1 cellular context compared by ENCODE assay signal in the genomic region with DNA sequence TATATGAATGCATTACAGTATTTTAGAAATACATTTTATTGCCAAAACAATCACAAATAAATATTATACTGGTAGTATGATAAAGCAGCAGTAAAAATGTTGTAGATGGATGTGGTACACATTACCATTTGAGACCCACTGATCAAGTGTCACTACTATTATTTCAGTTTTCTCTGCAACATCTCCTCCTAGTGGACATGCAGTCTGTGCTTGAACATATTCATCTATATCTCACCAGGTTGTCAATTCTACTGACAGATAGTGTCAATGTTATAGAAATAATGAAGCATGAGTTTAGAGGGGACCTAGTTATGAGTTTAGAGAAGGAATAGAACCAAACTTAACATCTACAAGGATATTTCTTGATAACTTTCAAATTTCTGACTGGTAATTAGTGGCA.
TF ChIP-seq lines count a peak whose summit lies in the region.

No MANE protein-coding gene starts in this region.

TF ChIP-seq in SK-N-SH treated with all-trans-retinoic acid at 6 μM for 48 hours, 23 proteins besides CTCF, POLR2A, EP300 and RAD21 (continued from another document):
- TF ChIP-seq, protein P1, sequence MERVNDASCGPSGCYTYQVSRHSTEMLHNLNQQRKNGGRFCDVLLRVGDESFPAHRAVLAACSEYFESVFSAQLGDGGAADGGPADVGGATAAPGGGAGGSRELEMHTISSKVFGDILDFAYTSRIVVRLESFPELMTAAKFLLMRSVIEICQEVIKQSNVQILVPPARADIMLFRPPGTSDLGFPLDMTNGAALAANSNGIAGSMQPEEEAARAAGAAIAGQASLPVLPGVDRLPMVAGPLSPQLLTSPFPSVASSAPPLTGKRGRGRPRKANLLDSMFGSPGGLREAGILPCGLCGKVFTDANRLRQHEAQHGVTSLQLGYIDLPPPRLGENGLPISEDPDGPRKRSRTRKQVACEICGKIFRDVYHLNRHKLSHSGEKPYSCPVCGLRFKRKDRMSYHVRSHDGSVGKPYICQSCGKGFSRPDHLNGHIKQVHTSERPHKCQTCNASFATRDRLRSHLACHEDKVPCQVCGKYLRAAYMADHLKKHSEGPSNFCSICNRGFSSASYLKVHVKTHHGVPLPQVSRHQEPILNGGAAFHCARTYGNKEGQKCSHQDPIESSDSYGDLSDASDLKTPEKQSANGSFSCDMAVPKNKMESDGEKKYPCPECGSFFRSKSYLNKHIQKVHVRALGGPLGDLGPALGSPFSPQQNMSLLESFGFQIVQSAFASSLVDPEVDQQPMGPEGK (CRISPR knock-in tag; IDR thresholded peaks at IDR 0.05; ENCODE audit: borderline replicate concordance): no peak
- TF ChIP-seq ZFP3 (CRISPR knock-in tag; IDR thresholded peaks at IDR 0.05): no peak
- TF ChIP-seq ZNF8 (CRISPR knock-in tag; IDR thresholded peaks at IDR 0.05): no peak
- no peak for TF ChIP-seq ZNF70 (CRISPR knock-in tag; IDR thresholded peaks at IDR 0.05)
- TF ChIP-seq, protein P2, sequence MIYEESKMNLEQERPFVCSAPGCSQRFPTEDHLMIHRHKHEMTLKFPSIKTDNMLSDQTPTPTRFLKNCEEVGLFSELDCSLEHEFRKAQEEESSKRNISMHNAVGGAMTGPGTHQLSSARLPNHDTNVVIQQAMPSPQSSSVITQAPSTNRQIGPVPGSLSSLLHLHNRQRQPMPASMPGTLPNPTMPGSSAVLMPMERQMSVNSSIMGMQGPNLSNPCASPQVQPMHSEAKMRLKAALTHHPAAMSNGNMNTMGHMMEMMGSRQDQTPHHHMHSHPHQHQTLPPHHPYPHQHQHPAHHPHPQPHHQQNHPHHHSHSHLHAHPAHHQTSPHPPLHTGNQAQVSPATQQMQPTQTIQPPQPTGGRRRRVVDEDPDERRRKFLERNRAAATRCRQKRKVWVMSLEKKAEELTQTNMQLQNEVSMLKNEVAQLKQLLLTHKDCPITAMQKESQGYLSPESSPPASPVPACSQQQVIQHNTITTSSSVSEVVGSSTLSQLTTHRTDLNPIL (CRISPR knock-in tag; IDR thresholded peaks at IDR 0.05; ENCODE audit: low read depth): no peak
- no peak for TF ChIP-seq ESRRG (CRISPR knock-in tag; IDR thresholded peaks at IDR 0.05)
- TF ChIP-seq ARNTL (CRISPR knock-in tag; IDR thresholded peaks at IDR 0.05; ENCODE audit: borderline replicate concordance, low read depth): no peak
- no peak for TF ChIP-seq OSR1 (CRISPR knock-in tag; IDR thresholded peaks at IDR 0.05)
- no peak for TF ChIP-seq PPARA (CRISPR knock-in tag; IDR thresholded peaks at IDR 0.05; ENCODE audit: borderline replicate concordance)
- no peak for TF ChIP-seq BACH2 (CRISPR knock-in tag; IDR thresholded peaks at IDR 0.05; ENCODE audit: borderline replicate concordance)
